1 cellular context compared by ENCODE assay signal in genomic region chr10:96978621-96979154, GRCh38.
TF ChIP-seq lines count a peak whose summit lies in the region.

No MANE protein-coding gene starts in this region.

TF ChIP-seq in GM12878, 131 proteins besides CTCF, POLR2A, EP300 and RAD21 (continued from another document and continues in another):
- TF ChIP-seq, protein P1, sequence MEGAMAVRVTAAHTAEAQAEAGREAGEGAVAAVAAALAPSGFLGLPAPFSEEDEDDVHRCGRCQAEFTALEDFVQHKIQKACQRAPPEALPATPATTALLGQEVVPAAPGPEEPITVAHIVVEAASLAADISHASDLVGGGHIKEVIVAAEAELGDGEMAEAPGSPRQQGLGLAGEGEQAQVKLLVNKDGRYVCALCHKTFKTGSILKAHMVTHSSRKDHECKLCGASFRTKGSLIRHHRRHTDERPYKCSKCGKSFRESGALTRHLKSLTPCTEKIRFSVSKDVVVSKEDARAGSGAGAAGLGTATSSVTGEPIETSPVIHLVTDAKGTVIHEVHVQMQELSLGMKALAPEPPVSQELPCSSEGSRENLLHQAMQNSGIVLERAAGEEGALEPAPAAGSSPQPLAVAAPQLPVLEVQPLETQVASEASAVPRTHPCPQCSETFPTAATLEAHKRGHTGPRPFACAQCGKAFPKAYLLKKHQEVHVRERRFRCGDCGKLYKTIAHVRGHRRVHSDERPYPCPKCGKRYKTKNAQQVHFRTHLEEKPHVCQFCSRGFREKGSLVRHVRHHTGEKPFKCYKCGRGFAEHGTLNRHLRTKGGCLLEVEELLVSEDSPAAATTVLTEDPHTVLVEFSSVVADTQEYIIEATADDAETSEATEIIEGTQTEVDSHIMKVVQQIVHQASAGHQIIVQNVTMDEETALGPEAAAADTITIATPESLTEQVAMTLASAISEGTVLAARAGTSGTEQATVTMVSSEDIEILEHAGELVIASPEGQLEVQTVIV (IDR thresholded peaks at IDR 0.05; ENCODE audit: borderline replicate concordance, partially characterized antibody) = no peak
- no peak for TF ChIP-seq BCL3 (IDR thresholded peaks at IDR 0.05; ENCODE audit: borderline replicate concordance, insufficient read depth, low read depth, low read length, poor library complexity, severe bottlenecking)
- no peak for TF ChIP-seq SPI1 (IDR thresholded peaks at IDR 0.05; ENCODE audit: borderline replicate concordance, insufficient read depth, low read depth, low read length)
- no peak for TF ChIP-seq BMI1 (IDR thresholded peaks at IDR 0.05; ENCODE audit: borderline replicate concordance)
- no peak for TF ChIP-seq SUZ12 (IDR thresholded peaks at IDR 0.05; ENCODE audit: unreplicated experiment)
- TF ChIP-seq RFX5 (IDR thresholded peaks at IDR 0.05; ENCODE audit: low read depth, low read length) = no peak
- TF ChIP-seq, protein P2, sequence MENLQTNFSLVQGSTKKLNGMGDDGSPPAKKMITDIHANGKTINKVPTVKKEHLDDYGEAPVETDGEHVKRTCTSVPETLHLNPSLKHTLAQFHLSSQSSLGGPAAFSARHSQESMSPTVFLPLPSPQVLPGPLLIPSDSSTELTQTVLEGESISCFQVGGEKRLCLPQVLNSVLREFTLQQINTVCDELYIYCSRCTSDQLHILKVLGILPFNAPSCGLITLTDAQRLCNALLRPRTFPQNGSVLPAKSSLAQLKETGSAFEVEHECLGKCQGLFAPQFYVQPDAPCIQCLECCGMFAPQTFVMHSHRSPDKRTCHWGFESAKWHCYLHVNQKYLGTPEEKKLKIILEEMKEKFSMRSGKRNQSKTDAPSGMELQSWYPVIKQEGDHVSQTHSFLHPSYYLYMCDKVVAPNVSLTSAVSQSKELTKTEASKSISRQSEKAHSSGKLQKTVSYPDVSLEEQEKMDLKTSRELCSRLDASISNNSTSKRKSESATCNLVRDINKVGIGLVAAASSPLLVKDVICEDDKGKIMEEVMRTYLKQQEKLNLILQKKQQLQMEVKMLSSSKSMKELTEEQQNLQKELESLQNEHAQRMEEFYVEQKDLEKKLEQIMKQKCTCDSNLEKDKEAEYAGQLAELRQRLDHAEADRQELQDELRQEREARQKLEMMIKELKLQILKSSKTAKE (IDR thresholded peaks at IDR 0.05; ENCODE audit: low read depth, poor library complexity, severe bottlenecking) = peak; percentile 44
- no peak for TF ChIP-seq PAX8 (IDR thresholded peaks at IDR 0.05)
- no peak for TF ChIP-seq JUND (IDR thresholded peaks at IDR 0.05; ENCODE audit: low read depth, low read length)
- peak; percentile 93 for TF ChIP-seq ATF7 (IDR thresholded peaks at IDR 0.05; ENCODE audit: low read depth)
- TF ChIP-seq TCF12 (IDR thresholded peaks at IDR 0.05; ENCODE audit: low read depth, low read length) = 0 out of 2 replicates have a peak, but pooled peaks have one; percentile 20
- TF ChIP-seq ZNF687 (IDR thresholded peaks at IDR 0.05) = no peak
- TF ChIP-seq, protein P3, sequence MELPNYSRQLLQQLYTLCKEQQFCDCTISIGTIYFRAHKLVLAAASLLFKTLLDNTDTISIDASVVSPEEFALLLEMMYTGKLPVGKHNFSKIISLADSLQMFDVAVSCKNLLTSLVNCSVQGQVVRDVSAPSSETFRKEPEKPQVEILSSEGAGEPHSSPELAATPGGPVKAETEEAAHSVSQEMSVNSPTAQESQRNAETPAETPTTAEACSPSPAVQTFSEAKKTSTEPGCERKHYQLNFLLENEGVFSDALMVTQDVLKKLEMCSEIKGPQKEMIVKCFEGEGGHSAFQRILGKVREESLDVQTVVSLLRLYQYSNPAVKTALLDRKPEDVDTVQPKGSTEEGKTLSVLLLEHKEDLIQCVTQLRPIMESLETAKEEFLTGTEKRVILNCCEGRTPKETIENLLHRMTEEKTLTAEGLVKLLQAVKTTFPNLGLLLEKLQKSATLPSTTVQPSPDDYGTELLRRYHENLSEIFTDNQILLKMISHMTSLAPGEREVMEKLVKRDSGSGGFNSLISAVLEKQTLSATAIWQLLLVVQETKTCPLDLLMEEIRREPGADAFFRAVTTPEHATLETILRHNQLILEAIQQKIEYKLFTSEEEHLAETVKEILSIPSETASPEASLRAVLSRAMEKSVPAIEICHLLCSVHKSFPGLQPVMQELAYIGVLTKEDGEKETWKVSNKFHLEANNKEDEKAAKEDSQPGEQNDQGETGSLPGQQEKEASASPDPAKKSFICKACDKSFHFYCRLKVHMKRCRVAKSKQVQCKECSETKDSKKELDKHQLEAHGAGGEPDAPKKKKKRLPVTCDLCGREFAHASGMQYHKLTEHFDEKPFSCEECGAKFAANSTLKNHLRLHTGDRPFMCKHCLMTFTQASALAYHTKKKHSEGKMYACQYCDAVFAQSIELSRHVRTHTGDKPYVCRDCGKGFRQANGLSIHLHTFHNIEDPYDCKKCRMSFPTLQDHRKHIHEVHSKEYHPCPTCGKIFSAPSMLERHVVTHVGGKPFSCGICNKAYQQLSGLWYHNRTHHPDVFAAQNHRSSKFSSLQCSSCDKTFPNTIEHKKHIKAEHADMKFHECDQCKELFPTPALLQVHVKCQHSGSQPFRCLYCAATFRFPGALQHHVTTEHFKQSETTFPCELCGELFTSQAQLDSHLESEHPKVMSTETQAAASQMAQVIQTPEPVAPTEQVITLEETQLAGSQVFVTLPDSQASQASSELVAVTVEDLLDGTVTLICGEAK (IDR thresholded peaks at IDR 0.05; ENCODE audit: borderline replicate concordance) = no peak
- TF ChIP-seq SIX5 (IDR thresholded peaks at IDR 0.05; ENCODE audit: low read depth, low read length, severe bottlenecking) = no peak
- peak; percentile 63; the same call in 1 of the 2 replicates for TF ChIP-seq FOXM1 (IDR thresholded peaks at IDR 0.05; ENCODE audit: low read depth, low read length)
- no peak for TF ChIP-seq MYB (IDR thresholded peaks at IDR 0.05; ENCODE audit: borderline replicate concordance, low read depth, low read length)
- no peak for TF ChIP-seq ZSCAN29 (IDR thresholded peaks at IDR 0.05)
- TF ChIP-seq NFXL1 (IDR thresholded peaks at IDR 0.05; ENCODE audit: borderline replicate concordance) = no peak
- peak; percentile 72; the same call in 1 of the 2 replicates for TF ChIP-seq ZBED1 (IDR thresholded peaks at IDR 0.05; ENCODE audit: borderline replicate concordance)
- TF ChIP-seq SMC3 (IDR thresholded peaks at IDR 0.05; ENCODE audit: borderline replicate concordance, low read length) = 0 out of 2 replicates have a peak, but pooled peaks have one; percentile 1
- no peak for TF ChIP-seq CHD2 (IDR thresholded peaks at IDR 0.05; ENCODE audit: borderline replicate concordance, low read depth, low read length)
- peak; percentile 87; the same call in 1 of the 2 replicates for TF ChIP-seq NFIC (IDR thresholded peaks at IDR 0.05; ENCODE audit: low read depth, low read length)
- peak; percentile 89 for TF ChIP-seq JUNB (IDR thresholded peaks at IDR 0.05)
- 0 out of 2 replicates have a peak, but pooled peaks have one; percentile 39 for TF ChIP-seq TCF7 (IDR thresholded peaks at IDR 0.05; ENCODE audit: borderline replicate concordance)
- TF ChIP-seq WRNIP1 (IDR thresholded peaks at IDR 0.05; ENCODE audit: borderline replicate concordance, low read depth, low read length) = no peak
- no peak for TF ChIP-seq RBBP5 (conservative IDR thresholded peaks at IDR 0.05)
- TF ChIP-seq, protein P4, sequence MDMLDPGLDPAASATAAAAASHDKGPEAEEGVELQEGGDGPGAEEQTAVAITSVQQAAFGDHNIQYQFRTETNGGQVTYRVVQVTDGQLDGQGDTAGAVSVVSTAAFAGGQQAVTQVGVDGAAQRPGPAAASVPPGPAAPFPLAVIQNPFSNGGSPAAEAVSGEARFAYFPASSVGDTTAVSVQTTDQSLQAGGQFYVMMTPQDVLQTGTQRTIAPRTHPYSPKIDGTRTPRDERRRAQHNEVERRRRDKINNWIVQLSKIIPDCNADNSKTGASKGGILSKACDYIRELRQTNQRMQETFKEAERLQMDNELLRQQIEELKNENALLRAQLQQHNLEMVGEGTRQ (IDR thresholded peaks at IDR 0.05; ENCODE audit: borderline replicate concordance, low read depth, low read length) = no peak
- TF ChIP-seq NR2F1 (conservative IDR thresholded peaks at IDR 0.05) = peak; percentile 20; the same call in 1 of the 2 replicates
- TF ChIP-seq EED (IDR thresholded peaks at IDR 0.05; ENCODE audit: low read depth) = peak; percentile 61
- TF ChIP-seq RB1 (IDR thresholded peaks at IDR 0.05; ENCODE audit: borderline replicate concordance) = no peak
- peak; percentile 13 to 16; a peak in 1 of 4 replicates for TF ChIP-seq BHLHE40 (IDR thresholded peaks at IDR 0.05; ENCODE audit: borderline replicate concordance in 1 of 2, low read depth in 2 of 2, low read length in 1 of 2)
- no peak for TF ChIP-seq NR2C1 (IDR thresholded peaks at IDR 0.05)
- peak; percentile 52; the same call in 1 of the 2 replicates for TF ChIP-seq PML (IDR thresholded peaks at IDR 0.05; ENCODE audit: low read length)
- peak; percentile 81 for TF ChIP-seq ZNF217 (IDR thresholded peaks at IDR 0.05)
- TF ChIP-seq ZNF24 (IDR thresholded peaks at IDR 0.05) = no peak
- no peak for TF ChIP-seq SMARCA5 (IDR thresholded peaks at IDR 0.05)
- no peak for TF ChIP-seq NFYA (IDR thresholded peaks at IDR 0.05; ENCODE audit: borderline replicate concordance, low read depth, low read length)
- TF ChIP-seq FOXK2 (IDR thresholded peaks at IDR 0.05) = no peak
- TF ChIP-seq DPF2 (IDR thresholded peaks at IDR 0.05) = peak; percentile 37; the same call in 1 of the 2 replicates
- TF ChIP-seq MXI1 (IDR thresholded peaks at IDR 0.05; ENCODE audit: low read depth, low read length) = no peak
- TF ChIP-seq, protein P5, sequence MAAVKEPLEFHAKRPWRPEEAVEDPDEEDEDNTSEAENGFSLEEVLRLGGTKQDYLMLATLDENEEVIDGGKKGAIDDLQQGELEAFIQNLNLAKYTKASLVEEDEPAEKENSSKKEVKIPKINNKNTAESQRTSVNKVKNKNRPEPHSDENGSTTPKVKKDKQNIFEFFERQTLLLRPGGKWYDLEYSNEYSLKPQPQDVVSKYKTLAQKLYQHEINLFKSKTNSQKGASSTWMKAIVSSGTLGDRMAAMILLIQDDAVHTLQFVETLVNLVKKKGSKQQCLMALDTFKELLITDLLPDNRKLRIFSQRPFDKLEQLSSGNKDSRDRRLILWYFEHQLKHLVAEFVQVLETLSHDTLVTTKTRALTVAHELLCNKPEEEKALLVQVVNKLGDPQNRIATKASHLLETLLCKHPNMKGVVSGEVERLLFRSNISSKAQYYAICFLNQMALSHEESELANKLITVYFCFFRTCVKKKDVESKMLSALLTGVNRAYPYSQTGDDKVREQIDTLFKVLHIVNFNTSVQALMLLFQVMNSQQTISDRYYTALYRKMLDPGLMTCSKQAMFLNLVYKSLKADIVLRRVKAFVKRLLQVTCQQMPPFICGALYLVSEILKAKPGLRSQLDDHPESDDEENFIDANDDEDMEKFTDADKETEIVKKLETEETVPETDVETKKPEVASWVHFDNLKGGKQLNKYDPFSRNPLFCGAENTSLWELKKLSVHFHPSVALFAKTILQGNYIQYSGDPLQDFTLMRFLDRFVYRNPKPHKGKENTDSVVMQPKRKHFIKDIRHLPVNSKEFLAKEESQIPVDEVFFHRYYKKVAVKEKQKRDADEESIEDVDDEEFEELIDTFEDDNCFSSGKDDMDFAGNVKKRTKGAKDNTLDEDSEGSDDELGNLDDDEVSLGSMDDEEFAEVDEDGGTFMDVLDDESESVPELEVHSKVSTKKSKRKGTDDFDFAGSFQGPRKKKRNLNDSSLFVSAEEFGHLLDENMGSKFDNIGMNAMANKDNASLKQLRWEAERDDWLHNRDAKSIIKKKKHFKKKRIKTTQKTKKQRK (IDR thresholded peaks at IDR 0.05; ENCODE audit: low read depth, low read length) = no peak
- TF ChIP-seq, protein P6, sequence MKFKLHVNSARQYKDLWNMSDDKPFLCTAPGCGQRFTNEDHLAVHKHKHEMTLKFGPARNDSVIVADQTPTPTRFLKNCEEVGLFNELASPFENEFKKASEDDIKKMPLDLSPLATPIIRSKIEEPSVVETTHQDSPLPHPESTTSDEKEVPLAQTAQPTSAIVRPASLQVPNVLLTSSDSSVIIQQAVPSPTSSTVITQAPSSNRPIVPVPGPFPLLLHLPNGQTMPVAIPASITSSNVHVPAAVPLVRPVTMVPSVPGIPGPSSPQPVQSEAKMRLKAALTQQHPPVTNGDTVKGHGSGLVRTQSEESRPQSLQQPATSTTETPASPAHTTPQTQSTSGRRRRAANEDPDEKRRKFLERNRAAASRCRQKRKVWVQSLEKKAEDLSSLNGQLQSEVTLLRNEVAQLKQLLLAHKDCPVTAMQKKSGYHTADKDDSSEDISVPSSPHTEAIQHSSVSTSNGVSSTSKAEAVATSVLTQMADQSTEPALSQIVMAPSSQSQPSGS (IDR thresholded peaks at IDR 0.05; ENCODE audit: low read length) = peak; percentile 81
- 0 out of 2 replicates have a peak, but pooled peaks have one; percentile 38 for TF ChIP-seq GABPA (IDR thresholded peaks at IDR 0.05; ENCODE audit: low read depth)
- no peak for TF ChIP-seq ESRRA (IDR thresholded peaks at IDR 0.05; ENCODE audit: low read length)
- TF ChIP-seq POLR2AphosphoS5 (IDR thresholded peaks at IDR 0.05; ENCODE audit: low read length) = no peak
- peak; percentile 56; the same call in 1 of the 2 replicates for TF ChIP-seq IRF4 (IDR thresholded peaks at IDR 0.05; ENCODE audit: low read depth, low read length)
